Comparison of ENCODE assay signal across 1 cellular context in the genomic region with DNA sequence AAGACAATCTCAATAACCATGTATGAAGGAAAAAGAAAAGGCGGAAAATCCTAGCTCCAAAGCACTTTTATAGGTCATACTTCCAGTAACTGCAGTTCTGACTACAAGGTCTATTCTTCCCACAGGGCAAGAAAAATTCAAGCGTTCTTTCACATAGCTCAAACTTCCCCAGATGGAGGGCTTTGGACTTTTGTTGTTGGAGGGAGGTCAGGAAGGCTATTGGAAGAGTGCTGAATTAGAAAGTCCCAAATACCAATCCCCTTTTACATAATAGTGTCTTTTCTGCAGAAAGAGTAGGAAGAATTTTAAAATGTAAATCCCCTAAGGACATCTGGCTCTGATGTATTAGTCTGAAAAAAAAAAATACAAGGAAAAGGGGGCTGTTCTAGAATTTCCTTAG.
TF ChIP-seq lines count a peak whose summit lies in the region.

No MANE protein-coding gene starts in this region.

TF ChIP-seq in WTC11, 78 proteins besides CTCF, POLR2A, EP300 and RAD21 (continued from another document):
- TF ChIP-seq, protein P1, sequence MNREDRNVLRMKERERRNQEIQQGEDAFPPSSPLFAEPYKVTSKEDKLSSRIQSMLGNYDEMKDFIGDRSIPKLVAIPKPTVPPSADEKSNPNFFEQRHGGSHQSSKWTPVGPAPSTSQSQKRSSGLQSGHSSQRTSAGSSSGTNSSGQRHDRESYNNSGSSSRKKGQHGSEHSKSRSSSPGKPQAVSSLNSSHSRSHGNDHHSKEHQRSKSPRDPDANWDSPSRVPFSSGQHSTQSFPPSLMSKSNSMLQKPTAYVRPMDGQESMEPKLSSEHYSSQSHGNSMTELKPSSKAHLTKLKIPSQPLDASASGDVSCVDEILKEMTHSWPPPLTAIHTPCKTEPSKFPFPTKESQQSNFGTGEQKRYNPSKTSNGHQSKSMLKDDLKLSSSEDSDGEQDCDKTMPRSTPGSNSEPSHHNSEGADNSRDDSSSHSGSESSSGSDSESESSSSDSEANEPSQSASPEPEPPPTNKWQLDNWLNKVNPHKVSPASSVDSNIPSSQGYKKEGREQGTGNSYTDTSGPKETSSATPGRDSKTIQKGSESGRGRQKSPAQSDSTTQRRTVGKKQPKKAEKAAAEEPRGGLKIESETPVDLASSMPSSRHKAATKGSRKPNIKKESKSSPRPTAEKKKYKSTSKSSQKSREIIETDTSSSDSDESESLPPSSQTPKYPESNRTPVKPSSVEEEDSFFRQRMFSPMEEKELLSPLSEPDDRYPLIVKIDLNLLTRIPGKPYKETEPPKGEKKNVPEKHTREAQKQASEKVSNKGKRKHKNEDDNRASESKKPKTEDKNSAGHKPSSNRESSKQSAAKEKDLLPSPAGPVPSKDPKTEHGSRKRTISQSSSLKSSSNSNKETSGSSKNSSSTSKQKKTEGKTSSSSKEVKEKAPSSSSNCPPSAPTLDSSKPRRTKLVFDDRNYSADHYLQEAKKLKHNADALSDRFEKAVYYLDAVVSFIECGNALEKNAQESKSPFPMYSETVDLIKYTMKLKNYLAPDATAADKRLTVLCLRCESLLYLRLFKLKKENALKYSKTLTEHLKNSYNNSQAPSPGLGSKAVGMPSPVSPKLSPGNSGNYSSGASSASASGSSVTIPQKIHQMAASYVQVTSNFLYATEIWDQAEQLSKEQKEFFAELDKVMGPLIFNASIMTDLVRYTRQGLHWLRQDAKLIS (CRISPR knock-in tag; IDR thresholded peaks at IDR 0.05; ENCODE audit: borderline replicate concordance), result no peak
- TF ChIP-seq, protein P2, sequence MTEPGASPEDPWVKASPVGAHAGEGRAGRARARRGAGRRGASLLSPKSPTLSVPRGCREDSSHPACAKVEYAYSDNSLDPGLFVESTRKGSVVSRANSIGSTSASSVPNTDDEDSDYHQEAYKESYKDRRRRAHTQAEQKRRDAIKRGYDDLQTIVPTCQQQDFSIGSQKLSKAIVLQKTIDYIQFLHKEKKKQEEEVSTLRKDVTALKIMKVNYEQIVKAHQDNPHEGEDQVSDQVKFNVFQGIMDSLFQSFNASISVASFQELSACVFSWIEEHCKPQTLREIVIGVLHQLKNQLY (CRISPR knock-in tag; IDR thresholded peaks at IDR 0.05), result no peak
- TF ChIP-seq CBFB (CRISPR knock-in tag; IDR thresholded peaks at IDR 0.05; ENCODE audit: low read depth) (no peak), OVOL2 (CRISPR knock-in tag; IDR thresholded peaks at IDR 0.05; ENCODE audit: borderline replicate concordance) (no peak), IRF2 (CRISPR knock-in tag; IDR thresholded peaks at IDR 0.05; ENCODE audit: borderline replicate concordance, low read depth) (no peak), SMAD3 (CRISPR knock-in tag; IDR thresholded peaks at IDR 0.05; ENCODE audit: borderline replicate concordance) (no peak), ZNF219 (CRISPR knock-in tag; IDR thresholded peaks at IDR 0.05; ENCODE audit: borderline replicate concordance) (no peak), CREM (CRISPR knock-in tag; IDR thresholded peaks at IDR 0.05) (no peak), GTF2I (CRISPR knock-in tag; conservative IDR thresholded peaks at IDR 0.05) (no peak)
- TF ChIP-seq, protein P3, sequence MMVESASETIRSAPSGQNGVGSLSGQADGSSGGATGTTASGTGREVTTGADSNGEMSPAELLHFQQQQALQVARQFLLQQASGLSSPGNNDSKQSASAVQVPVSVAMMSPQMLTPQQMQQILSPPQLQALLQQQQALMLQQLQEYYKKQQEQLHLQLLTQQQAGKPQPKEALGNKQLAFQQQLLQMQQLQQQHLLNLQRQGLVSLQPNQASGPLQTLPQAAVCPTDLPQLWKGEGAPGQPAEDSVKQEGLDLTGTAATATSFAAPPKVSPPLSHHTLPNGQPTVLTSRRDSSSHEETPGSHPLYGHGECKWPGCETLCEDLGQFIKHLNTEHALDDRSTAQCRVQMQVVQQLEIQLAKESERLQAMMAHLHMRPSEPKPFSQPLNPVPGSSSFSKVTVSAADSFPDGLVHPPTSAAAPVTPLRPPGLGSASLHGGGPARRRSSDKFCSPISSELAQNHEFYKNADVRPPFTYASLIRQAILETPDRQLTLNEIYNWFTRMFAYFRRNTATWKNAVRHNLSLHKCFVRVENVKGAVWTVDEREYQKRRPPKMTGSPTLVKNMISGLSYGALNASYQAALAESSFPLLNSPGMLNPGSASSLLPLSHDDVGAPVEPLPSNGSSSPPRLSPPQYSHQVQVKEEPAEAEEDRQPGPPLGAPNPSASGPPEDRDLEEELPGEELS (CRISPR knock-in tag; IDR thresholded peaks at IDR 0.05), result no peak
- TF ChIP-seq, protein P4, sequence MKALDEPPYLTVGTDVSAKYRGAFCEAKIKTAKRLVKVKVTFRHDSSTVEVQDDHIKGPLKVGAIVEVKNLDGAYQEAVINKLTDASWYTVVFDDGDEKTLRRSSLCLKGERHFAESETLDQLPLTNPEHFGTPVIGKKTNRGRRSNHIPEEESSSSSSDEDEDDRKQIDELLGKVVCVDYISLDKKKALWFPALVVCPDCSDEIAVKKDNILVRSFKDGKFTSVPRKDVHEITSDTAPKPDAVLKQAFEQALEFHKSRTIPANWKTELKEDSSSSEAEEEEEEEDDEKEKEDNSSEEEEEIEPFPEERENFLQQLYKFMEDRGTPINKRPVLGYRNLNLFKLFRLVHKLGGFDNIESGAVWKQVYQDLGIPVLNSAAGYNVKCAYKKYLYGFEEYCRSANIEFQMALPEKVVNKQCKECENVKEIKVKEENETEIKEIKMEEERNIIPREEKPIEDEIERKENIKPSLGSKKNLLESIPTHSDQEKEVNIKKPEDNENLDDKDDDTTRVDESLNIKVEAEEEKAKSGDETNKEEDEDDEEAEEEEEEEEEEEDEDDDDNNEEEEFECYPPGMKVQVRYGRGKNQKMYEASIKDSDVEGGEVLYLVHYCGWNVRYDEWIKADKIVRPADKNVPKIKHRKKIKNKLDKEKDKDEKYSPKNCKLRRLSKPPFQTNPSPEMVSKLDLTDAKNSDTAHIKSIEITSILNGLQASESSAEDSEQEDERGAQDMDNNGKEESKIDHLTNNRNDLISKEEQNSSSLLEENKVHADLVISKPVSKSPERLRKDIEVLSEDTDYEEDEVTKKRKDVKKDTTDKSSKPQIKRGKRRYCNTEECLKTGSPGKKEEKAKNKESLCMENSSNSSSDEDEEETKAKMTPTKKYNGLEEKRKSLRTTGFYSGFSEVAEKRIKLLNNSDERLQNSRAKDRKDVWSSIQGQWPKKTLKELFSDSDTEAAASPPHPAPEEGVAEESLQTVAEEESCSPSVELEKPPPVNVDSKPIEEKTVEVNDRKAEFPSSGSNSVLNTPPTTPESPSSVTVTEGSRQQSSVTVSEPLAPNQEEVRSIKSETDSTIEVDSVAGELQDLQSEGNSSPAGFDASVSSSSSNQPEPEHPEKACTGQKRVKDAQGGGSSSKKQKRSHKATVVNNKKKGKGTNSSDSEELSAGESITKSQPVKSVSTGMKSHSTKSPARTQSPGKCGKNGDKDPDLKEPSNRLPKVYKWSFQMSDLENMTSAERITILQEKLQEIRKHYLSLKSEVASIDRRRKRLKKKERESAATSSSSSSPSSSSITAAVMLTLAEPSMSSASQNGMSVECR (CRISPR knock-in tag; IDR thresholded peaks at IDR 0.05; ENCODE audit: borderline replicate concordance), result no peak
- TF ChIP-seq, protein P5, sequence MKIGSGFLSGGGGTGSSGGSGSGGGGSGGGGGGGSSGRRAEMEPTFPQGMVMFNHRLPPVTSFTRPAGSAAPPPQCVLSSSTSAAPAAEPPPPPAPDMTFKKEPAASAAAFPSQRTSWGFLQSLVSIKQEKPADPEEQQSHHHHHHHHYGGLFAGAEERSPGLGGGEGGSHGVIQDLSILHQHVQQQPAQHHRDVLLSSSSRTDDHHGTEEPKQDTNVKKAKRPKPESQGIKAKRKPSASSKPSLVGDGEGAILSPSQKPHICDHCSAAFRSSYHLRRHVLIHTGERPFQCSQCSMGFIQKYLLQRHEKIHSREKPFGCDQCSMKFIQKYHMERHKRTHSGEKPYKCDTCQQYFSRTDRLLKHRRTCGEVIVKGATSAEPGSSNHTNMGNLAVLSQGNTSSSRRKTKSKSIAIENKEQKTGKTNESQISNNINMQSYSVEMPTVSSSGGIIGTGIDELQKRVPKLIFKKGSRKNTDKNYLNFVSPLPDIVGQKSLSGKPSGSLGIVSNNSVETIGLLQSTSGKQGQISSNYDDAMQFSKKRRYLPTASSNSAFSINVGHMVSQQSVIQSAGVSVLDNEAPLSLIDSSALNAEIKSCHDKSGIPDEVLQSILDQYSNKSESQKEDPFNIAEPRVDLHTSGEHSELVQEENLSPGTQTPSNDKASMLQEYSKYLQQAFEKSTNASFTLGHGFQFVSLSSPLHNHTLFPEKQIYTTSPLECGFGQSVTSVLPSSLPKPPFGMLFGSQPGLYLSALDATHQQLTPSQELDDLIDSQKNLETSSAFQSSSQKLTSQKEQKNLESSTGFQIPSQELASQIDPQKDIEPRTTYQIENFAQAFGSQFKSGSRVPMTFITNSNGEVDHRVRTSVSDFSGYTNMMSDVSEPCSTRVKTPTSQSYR (CRISPR knock-in tag; IDR thresholded peaks at IDR 0.05), result no peak
